Comparison of ENCODE assay signal across 28 cellular contexts in the genomic region with DNA sequence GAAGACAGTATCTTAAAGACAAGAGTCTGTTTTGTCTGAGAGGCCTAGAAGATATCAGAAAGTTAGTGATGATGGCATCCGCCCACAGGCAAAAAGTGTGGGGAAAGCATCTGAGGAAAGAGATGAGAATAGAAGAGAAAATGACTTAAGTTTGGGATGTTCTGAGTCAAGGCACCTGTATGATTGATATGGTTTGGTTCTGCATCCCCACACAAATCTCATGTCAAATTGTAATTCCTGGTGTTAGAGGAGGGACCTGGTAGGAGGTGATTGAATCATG.
"Had no signal": no experiment of that assay in that cellular context is flagged by ENCODE, and none has a peak within 500 bp of the region (broad histone marks: within the 10 kb centered on the region; RNA-seq: fewer than 3 reads in every experiment).

No MANE protein-coding gene starts in this region.

- H3K27ac ChIP-seq: neutrophil, pancreas, right atrium auricular region, right lobe of liver, sigmoid colon, stomach, suprapubic skin, testis, tibial artery, transverse colon, upper lobe of right lung, uterus had no signal

- H3K36me3 Mint-ChIP-seq: naive thymus-derived CD4-positive, alpha-beta T cell; natural killer cell; stimulated activated effector memory CD8-positive, alpha-beta T cell treated with anti-CD3 and anti-CD28 coated beads, Interleukin-12 subunit alpha, Interleukin-12 subunit beta, amount 100 ng/mL, for 72 hours; stimulated activated naive B cell treated with anti-CD40 and anti-IgM and Interleukin-4, amounts not matched to agents 10 μg/mL and 1 μg/mL and 100 μg/mL, for 72 hours; type B pancreatic cell had no signal

- H3K27me3 Mint-ChIP-seq: stimulated activated naive CD8-positive, alpha-beta T cell treated with anti-CD3 and anti-CD28 coated beads, Interleukin-15, Interleukin-2, amounts not matched to agents 100 ng/mL and 50 ng/mL, for 24 hours had no signal

- DNase-seq: naive thymus-derived CD4-positive, alpha-beta T cell; natural killer cell; nucleus accumbens; pancreas; retina; right lobe of liver; sigmoid colon; small intestine; stimulated activated CD4-positive, alpha-beta T cell treated with anti-CD3 and anti-CD28 coated beads, Interleukin-15, amount 100 ng/mL, for 24 hours; stimulated activated CD4-positive, alpha-beta T cell treated with anti-CD3 and anti-CD28 coated beads, Interleukin-2, amount 100 ng/mL, for 24 hours; stimulated activated CD4-positive, alpha-beta T cell treated with anti-CD3 and anti-CD28 coated beads, Interleukin-2, amount 100 ng/mL, for 48 hours; stimulated activated CD4-positive, alpha-beta T cell treated with anti-CD3 and anti-CD28 coated beads, Interleukin-4, amount 100 ng/mL, for 24 hours; stimulated activated naive B cell treated with anti-CD40 and anti-IgM and Interleukin-4, amounts not matched to agents 10 μg/mL and 1 μg/mL and 100 μg/mL, for 72 hours; stimulated activated naive CD4-positive, alpha-beta T cell treated with Interleukin-2 at 50 U/mL for 16 hours; stomach; transverse colon; upper lobe of right lung; uterus had no signal

- H3K4me1 Mint-ChIP-seq: natural killer cell; stimulated activated effector memory CD8-positive, alpha-beta T cell treated with anti-CD3 and anti-CD28 coated beads, Interleukin-12 subunit alpha, Interleukin-12 subunit beta, amount 100 ng/mL, for 72 hours; stimulated activated naive B cell treated with anti-CD40 and anti-IgM and Interleukin-4, amounts not matched to agents 10 μg/mL and 1 μg/mL and 100 μg/mL, for 72 hours had no signal

- H3K4me3 ChIP-seq: pancreas, prostate gland, right atrium auricular region, right lobe of liver, sigmoid colon, stomach, suprapubic skin, tibial artery, transverse colon, upper lobe of right lung, uterus had no signal

- H3K9me3 Mint-ChIP-seq: natural killer cell; stimulated activated effector memory CD8-positive, alpha-beta T cell treated with anti-CD3 and anti-CD28 coated beads, Interleukin-12 subunit alpha, Interleukin-12 subunit beta, amount 100 ng/mL, for 72 hours; stimulated activated naive CD8-positive, alpha-beta T cell treated with anti-CD3 and anti-CD28 coated beads, Interleukin-15, Interleukin-2, amounts not matched to agents 100 ng/mL and 50 ng/mL, for 24 hours; type B pancreatic cell had no signal

- H3K4me3 Mint-ChIP-seq: naive thymus-derived CD4-positive, alpha-beta T cell; natural killer cell; nephron; stimulated activated effector memory CD8-positive, alpha-beta T cell treated with anti-CD3 and anti-CD28 coated beads, Interleukin-12 subunit alpha, Interleukin-12 subunit beta, amount 100 ng/mL, for 72 hours; stimulated activated naive B cell treated with anti-CD40 and anti-IgM and Interleukin-4, amounts not matched to agents 10 μg/mL and 1 μg/mL and 100 μg/mL, for 72 hours; stimulated activated naive CD8-positive, alpha-beta T cell treated with anti-CD3 and anti-CD28 coated beads, Interleukin-15, Interleukin-2, amounts not matched to agents 100 ng/mL and 50 ng/mL, for 24 hours; type B pancreatic cell had no signal

- H3K36me3 ChIP-seq: neutrophil, pancreas, prostate gland, right atrium auricular region, right lobe of liver, sigmoid colon, stomach, suprapubic skin, tibial artery, transverse colon, upper lobe of right lung, uterus had no signal

- ATAC-seq: naive thymus-derived CD4-positive, alpha-beta T cell; natural killer cell; pancreas; right lobe of liver; stimulated activated effector memory CD8-positive, alpha-beta T cell treated with anti-CD3 and anti-CD28 coated beads, Interleukin-12 subunit alpha, Interleukin-12 subunit beta, amount 100 ng/mL, for 72 hours; stimulated activated naive B cell treated with anti-CD40 and anti-IgM and Interleukin-4, amounts not matched to agents 10 μg/mL and 1 μg/mL and 100 μg/mL, for 72 hours; upper lobe of right lung had no signal

- H3K9me3 ChIP-seq: neutrophil, pancreas, prostate gland, right atrium auricular region, right lobe of liver, sigmoid colon, stomach, suprapubic skin, testis, tibial artery, transverse colon, upper lobe of right lung, uterus had no signal

- H3K27me3 ChIP-seq: right atrium auricular region, right lobe of liver, sigmoid colon, suprapubic skin, testis, tibial artery, transverse colon, uterus had no signal

- H3K4me1 ChIP-seq: pancreas, right atrium auricular region, right lobe of liver, sigmoid colon, stomach, tibial artery, transverse colon, upper lobe of right lung, uterus had no signal

- H3K27ac Mint-ChIP-seq: naive thymus-derived CD4-positive, alpha-beta T cell; natural killer cell; nephron; stimulated activated effector memory CD8-positive, alpha-beta T cell treated with anti-CD3 and anti-CD28 coated beads, Interleukin-12 subunit alpha, Interleukin-12 subunit beta, amount 100 ng/mL, for 72 hours; stimulated activated naive B cell treated with anti-CD40 and anti-IgM and Interleukin-4, amounts not matched to agents 10 μg/mL and 1 μg/mL and 100 μg/mL, for 72 hours; stimulated activated naive CD8-positive, alpha-beta T cell treated with anti-CD3 and anti-CD28 coated beads, Interleukin-15, Interleukin-2, amounts not matched to agents 100 ng/mL and 50 ng/mL, for 24 hours; type B pancreatic cell had no signal
